In the genomic region with DNA sequence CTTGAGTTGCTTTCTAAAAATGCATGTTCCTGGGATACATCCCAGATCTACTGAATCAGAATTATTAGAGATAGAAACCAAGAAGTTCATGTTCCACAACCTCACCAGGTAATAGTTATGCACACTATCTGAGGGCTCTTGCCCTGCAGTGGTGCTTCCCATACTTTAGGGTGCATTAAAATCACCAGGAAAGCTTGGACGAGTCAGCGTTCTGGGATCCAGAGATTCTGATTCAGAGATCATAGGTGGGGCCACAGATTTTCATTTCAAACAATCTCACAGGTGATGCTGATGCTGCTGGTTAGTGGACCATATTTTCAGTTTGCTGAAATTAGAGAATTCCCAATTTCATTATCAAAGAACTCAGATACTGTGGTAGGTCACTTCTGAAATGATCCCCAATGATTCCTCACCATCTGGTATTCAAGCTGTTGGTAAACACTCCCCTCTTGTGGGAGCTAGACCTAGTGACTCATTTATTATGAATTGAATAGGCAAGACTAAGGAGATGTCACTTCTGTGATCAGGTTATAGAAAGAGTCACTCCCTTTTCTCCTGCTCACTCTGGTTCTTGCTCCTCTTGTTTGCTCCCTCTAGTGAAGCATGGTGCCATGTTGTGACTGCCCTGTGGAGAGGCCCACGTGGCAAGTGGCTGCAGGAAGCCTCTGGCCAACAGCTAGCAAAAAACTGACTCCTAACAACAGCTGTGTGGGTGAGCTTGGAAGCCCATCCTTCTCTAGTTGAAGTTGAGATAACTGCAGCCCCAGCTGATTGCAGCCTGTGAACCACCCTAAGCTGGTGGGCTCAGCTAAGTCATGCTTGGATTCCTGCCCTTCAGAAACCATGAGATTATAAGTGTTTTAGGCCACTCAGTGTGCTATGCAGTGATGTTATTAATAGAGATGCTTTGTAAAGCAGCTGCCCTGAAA, we compare ENCODE assay signal across 13 cellular contexts. TPM values are rescaled to one million over a fixed set of nuclear protein-coding genes. Genes with fewer than 3 reads are reported as not detected.
DNase-seq lines count a peak whose midpoint lies in the region; ATAC-seq and TF ChIP-seq lines count a peak whose summit lies in the region.
"Had no signal": no experiment of that assay in that cellular context is flagged by ENCODE, and none has a peak within 500 bp of the region (broad histone marks: within the 10 kb centered on the region; RNA-seq: fewer than 3 reads in every experiment).

No MANE protein-coding gene starts in this region.

- BruUV-seq in PC-3 (replicated peaks; lab: Mats Ljungman, UMichigan), result no TSS peak

- H3K4me2 ChIP-seq in PC-3 (ENCODE audit: low read length), result peak overlapping the region; percentile 69

- no peaks in the 10 kb centered on the region for H3K79me2 ChIP-seq in PC-3 (ENCODE audit: low read length)

- peak overlapping the region; percentile 79 for H3K27ac ChIP-seq in PC-3 (ENCODE audit: low read length)

- TF ChIP-seq CTCF in PC-3 (conservative IDR thresholded peaks at IDR 0.05; ENCODE audit: low read depth, low read length) (peak; percentile 86), retinal pigment epithelial cell (conservative IDR thresholded peaks at IDR 0.05; ENCODE audit: low read depth, low read length) (peak; percentile 31)

- ATAC-seq in PC-3, result peak; percentile 30
- ATAC-seq in naive thymus-derived CD8-positive, alpha-beta T cell, result no peak

- peak; percentile 16 to 59 for DNase-seq in NCI-H524 (lab: John Stamatoyannopoulos, UW)
- no peak for DNase-seq in NCI-H524 treated with DMSO at 0.1 percent for 48 hours (lab: John Stamatoyannopoulos, UW)
- DNase-seq in PC-3, result peak; percentile 95
- DNase-seq in dermis blood vessel endothelial cell, result peak; percentile 62
- no peak for DNase-seq in retinal pigment epithelial cell (ENCODE audit: low read depth)
- no peak for DNase-seq in activated gamma-delta T cell treated with Interleukin-2 at 50 U/mL for 16 hours
- DNase-seq in activated naive CD8-positive, alpha-beta T cell treated with anti-CD3 and anti-CD28 coated beads for 36 hours, result no peak
- no peak for DNase-seq in naive thymus-derived CD8-positive, alpha-beta T cell
- DNase-seq: activated T-cell treated with anti-CD3 and anti-CD28 coated beads, Interleukin-2, amount 50 U/mL, for 24 hours; AML-193; immature natural killer cell; NCI-H446 treated with DMSO at 0.1 percent for 48 hours; T-helper 9 cell had no signal

- H3K4me1 Mint-ChIP-seq in activated naive CD8-positive, alpha-beta T cell treated with anti-CD3 and anti-CD28 coated beads for 36 hours, result no peaks in the 10 kb centered on the region
- no peaks in the 10 kb centered on the region for H3K4me1 Mint-ChIP-seq in naive thymus-derived CD8-positive, alpha-beta T cell

- peaks cover 15% of the 10 kb centered on the region for H3F3A ChIP-seq in PC-3 (ENCODE audit: low read length, unreplicated experiment)

- H3K4me1 ChIP-seq in PC-3 (ENCODE audit: insufficient read depth, low read length), result peaks cover 89% of the 10 kb centered on the region

- CTCF ChIA-PET in PC-3 (lab: Charles Lee), result interaction anchor here (0.5 to 4.2 kb wide), 13 partner anchors 8 to 272 kb away, joined by 3 to 36 read pairs (median 3); no protein-coding TSS in a partner anchor

- no peak overlapping the region for H3K27ac Mint-ChIP-seq in activated naive CD8-positive, alpha-beta T cell treated with anti-CD3 and anti-CD28 coated beads for 36 hours
- no peak overlapping the region for H3K27ac Mint-ChIP-seq in naive thymus-derived CD8-positive, alpha-beta T cell
- H3K27ac Mint-ChIP-seq: activated T-cell treated with anti-CD3 and anti-CD28 coated beads, Interleukin-2, amount 50 U/mL, for 24 hours; immature natural killer cell had no signal

- H3K4me3 ChIP-seq in PC-3 (ENCODE audit: low read length) (peak overlapping the region; percentile 8), retinal pigment epithelial cell (ENCODE audit: low read length) (no peak overlapping the region)

- peaks cover 9% of the 10 kb centered on the region; the same call in 1 of the 2 replicates for H3K36me3 ChIP-seq in PC-3 (ENCODE audit: low read depth, low read length)

- no peaks in the 10 kb centered on the region for H4K20me1 ChIP-seq in PC-3 (ENCODE audit: low read length)

- no peaks in the 10 kb centered on the region for H3K36me3 Mint-ChIP-seq in activated naive CD8-positive, alpha-beta T cell treated with anti-CD3 and anti-CD28 coated beads for 36 hours
- H3K36me3 Mint-ChIP-seq in naive thymus-derived CD8-positive, alpha-beta T cell, result no peaks in the 10 kb centered on the region
- H3K36me3 Mint-ChIP-seq: immature natural killer cell had no signal

- POLR2A ChIA-PET in PC-3 (lab: Charles Lee; ENCODE audit: unreplicated experiment), result interaction anchor here (0.5 to 0.9 kb wide), 5 partner anchors 33 to 122 kb away, joined by 3 to 15 read pairs (median 4); no protein-coding TSS in a partner anchor
- POLR2A ChIA-PET in naive thymus-derived CD8-positive, alpha-beta T cell (lab: Charles Lee), result no interaction called here

- H3K9me3 Mint-ChIP-seq in activated naive CD8-positive, alpha-beta T cell treated with anti-CD3 and anti-CD28 coated beads for 36 hours, result no peaks in the 10 kb centered on the region
- H3K9me3 Mint-ChIP-seq in naive thymus-derived CD8-positive, alpha-beta T cell, result no peaks in the 10 kb centered on the region
- H3K9me3 Mint-ChIP-seq: activated T-cell treated with anti-CD3 and anti-CD28 coated beads, Interleukin-2, amount 50 U/mL, for 24 hours; immature natural killer cell had no signal

- no peaks in the 10 kb centered on the region for H3K27me3 ChIP-seq in PC-3 (ENCODE audit: low read length)

- peaks cover 7% of the 10 kb centered on the region for H3K27me3 Mint-ChIP-seq in activated naive CD8-positive, alpha-beta T cell treated with anti-CD3 and anti-CD28 coated beads for 36 hours
- peaks cover 10 to 38% (median 17%) of the 10 kb centered on the region in 5 donors for H3K27me3 Mint-ChIP-seq in naive thymus-derived CD8-positive, alpha-beta T cell

- peak overlapping the region; percentile 21 for H3K9ac ChIP-seq in PC-3 (ENCODE audit: low read length)

- H3K9me3 ChIP-seq in PC-3 (ENCODE audit: low read length), result no peaks in the 10 kb centered on the region

- no peak overlapping the region for H2AFZ ChIP-seq in PC-3 (ENCODE audit: low read length)

- intact Hi-C loops in PC-3 (cut with micrococcal nuclease), result loop anchor here (1.0 to 5.0 kb wide), 14 partner anchors 8 to 561 kb away; a partner anchor contains a TSS

- no peaks in the 10 kb centered on the region for H3K9me2 ChIP-seq in PC-3 (replicated peaks; ENCODE audit: low read length)

- no peak overlapping the region for H3K4me3 Mint-ChIP-seq in activated naive CD8-positive, alpha-beta T cell treated with anti-CD3 and anti-CD28 coated beads for 36 hours
- no peak overlapping the region for H3K4me3 Mint-ChIP-seq in naive thymus-derived CD8-positive, alpha-beta T cell
- H3K4me3 Mint-ChIP-seq: activated T-cell treated with anti-CD3 and anti-CD28 coated beads, Interleukin-2, amount 50 U/mL, for 24 hours; immature natural killer cell had no signal

RNA-seq across cellular contexts. Expression of a gene that starts 59.8 kb away (rescaled TPM):
- 32.0 and 40.0 TPM in 2 replicates for total RNA-seq in PC-3 (2014; rRNA removed)
- total RNA-seq in dermis blood vessel endothelial cell, result 18.0 and 60.6 TPM in 2 replicates
- total RNA-seq in activated naive CD8-positive, alpha-beta T cell treated with anti-CD3 and anti-CD28 coated beads for 36 hours, result not detected
- total RNA-seq in naive thymus-derived CD8-positive, alpha-beta T cell, result not detected
- polyA plus RNA-seq in naive thymus-derived CD8-positive, alpha-beta T cell, result not detected

Comparison
In these comparisons a context has a peak if more than half of its experiments do, and no peak if none do; other contexts are left out.
1. DNase-seq: peak in NCI-H524 (2 of 2), PC-3 (single experiment) and dermis blood vessel endothelial cell (single experiment); none in NCI-H524 treated with DMSO at 0.1 percent for 48 hours (single experiment), retinal pigment epithelial cell (single experiment), activated gamma-delta T cell treated with Interleukin-2 at 50 U/mL for 16 hours (single experiment), activated naive CD8-positive, alpha-beta T cell treated with anti-CD3 and anti-CD28 coated beads for 36 hours (single experiment) and naive thymus-derived CD8-positive, alpha-beta T cell (0 of 10).
2. RNA of a gene that starts 59.8 kb away (total RNA-seq): 32.0 to 40.0 TPM in PC-3 and 18.0 to 60.6 TPM in dermis blood vessel endothelial cell; not detected in activated naive CD8-positive, alpha-beta T cell treated with anti-CD3 and anti-CD28 coated beads for 36 hours and not detected in naive thymus-derived CD8-positive, alpha-beta T cell; every median in the first group is over 10 times any median in the second.